In genomic region chr7:19392246-19392645, GRCh38 we compare ENCODE assay signal across 17 cellular contexts.
A peak's percentile ranks its signal among the peaks of the same experiment; 100 is the strongest.
DNase-seq lines count a peak whose midpoint lies in the region; ATAC-seq and TF ChIP-seq lines count a peak whose summit lies in the region.
"Had no signal": no experiment of that assay in that cellular context is flagged by ENCODE, and none has a peak within 500 bp of the region (broad histone marks: within the 10 kb centered on the region; RNA-seq: fewer than 3 reads in every experiment).

No MANE protein-coding gene starts in this region.

- H3K18ac ChIP-seq in mesenchymal stem cell (ENCODE audit: low read depth in 1 of 2, low read length in 2 of 2): no peak overlapping the region

- H3K4me1 ChIP-seq in mammary epithelial cell (ENCODE audit: insufficient read depth, low read length): no peaks in the 10 kb centered on the region
- H3K4me1 ChIP-seq in mesenchymal stem cell (ENCODE audit: control insufficient read depth, insufficient read depth, low read depth, low read length): peaks cover 3% of the 10 kb centered on the region
- H3K4me1 ChIP-seq: gastroesophageal sphincter, transverse colon had no signal

- H2BK15ac ChIP-seq in mesenchymal stem cell (ENCODE audit: low read depth, poor library complexity, severe bottlenecking): no peak overlapping the region

- CTCF ChIA-PET in BJ (lab: Yijun Ruan, JAX): no interaction called here
- CTCF ChIA-PET in mammary epithelial cell (lab: Charles Lee; ENCODE audit: low non-redundant PET): no interaction called here

- no peaks in the 10 kb centered on the region for H4K20me1 ChIP-seq in mammary epithelial cell (ENCODE audit: insufficient read depth, low read length)

- H2BK120ac ChIP-seq in mesenchymal stem cell (ENCODE audit: low read depth, low read length): no peak overlapping the region

- H3K36me3 ChIP-seq in BJ (ENCODE audit: control insufficient read depth, insufficient read depth, low read length) (no peaks in the 10 kb centered on the region), mammary epithelial cell (ENCODE audit: insufficient read depth, low read length) (no peaks in the 10 kb centered on the region), mesenchymal stem cell (ENCODE audit: control insufficient read depth in 1 of 2, insufficient read depth in 2 of 2, low read depth in 1 of 2, low read length in 2 of 2) (no peaks in the 10 kb centered on the region)
- H3K36me3 ChIP-seq: gastroesophageal sphincter, transverse colon had no signal

- no peak overlapping the region for H3K4me3 ChIP-seq in BJ (ENCODE audit: low read depth, low read length)
- H3K4me3 ChIP-seq in mammary epithelial cell (replicated peaks in 1 of 3; ENCODE audit: insufficient read depth in 1 of 3, low read depth in 2 of 3, low read length in 3 of 3): no peak overlapping the region
- H3K4me3 ChIP-seq in mesenchymal stem cell (ENCODE audit: insufficient read depth in 1 of 2, low read depth in 1 of 2, low read length in 2 of 2): no peak overlapping the region
- H3K4me3 ChIP-seq: gastroesophageal sphincter, SK-N-MC, transverse colon had no signal

- no peak overlapping the region for H3K14ac ChIP-seq in mesenchymal stem cell (ENCODE audit: low read length in 2 of 2)

- intact Hi-C loops in mammary epithelial cell (cut with micrococcal nuclease): no loop called here

- H2BK12ac ChIP-seq in mesenchymal stem cell (ENCODE audit: low read length in 2 of 2): no peak overlapping the region

- dilution Hi-C loops in mammary epithelial cell (cut with HindIII; ENCODE audit: low sequenced_read_pairs): no loop called here

- H3K9me3 ChIP-seq in mammary epithelial cell (replicated peaks; ENCODE audit: insufficient read depth, low read length): no peaks in the 10 kb centered on the region
- H3K9me3 ChIP-seq in mesenchymal stem cell (ENCODE audit: control insufficient read depth, low read length): no peaks in the 10 kb centered on the region
- H3K9me3 ChIP-seq: transverse colon had no signal

- in situ Hi-C loops in mammary epithelial cell (cut with MboI; ENCODE audit: low sequenced_read_pairs in 2 of 2): no loop called here

- peak; percentile 18 for DNase-seq in BJ (ENCODE audit: low read depth)
- peak; percentile 88 for DNase-seq in M059J (ENCODE audit: low read depth)
- DNase-seq in mammary epithelial cell: peak; percentile 64
- DNase-seq in mesenchymal stem cell: no peak
- DNase-seq in NCI-H524 (lab: John Stamatoyannopoulos, UW): no peak
- no peak for DNase-seq in NOMO-1 (lab: John Stamatoyannopoulos, UW; ENCODE audit: unreplicated experiment in 2 of 2)
- DNase-seq: activated CD4-positive, alpha-beta memory T cell treated with anti-CD3 and anti-CD28 coated beads for 36 hours; activated effector memory CD4-positive, alpha-beta T cell treated with Interleukin-2 at 50 U/mL for 16 hours; AML-193; effector CD4-positive, alpha-beta T cell; NCI-H1105 treated with DMSO at 0.1 percent for 48 hours; transverse colon had no signal

- H3K79me1 ChIP-seq in mesenchymal stem cell (replicated peaks; ENCODE audit: low read length, poor library complexity, severe bottlenecking): no peaks in the 10 kb centered on the region

- 36% methylated on average over 3 of the region's 3 CpGs for WGBS in mammary epithelial cell (ENCODE audit: low coverage, missing lambda C conversion rate)
- WGBS in mesenchymal stem cell: 73% methylated on average over 3 of the region's 3 CpGs

- no peak overlapping the region for H4K8ac ChIP-seq in mesenchymal stem cell (ENCODE audit: low read length)

- no peaks in the 10 kb centered on the region for H3K27me3 ChIP-seq in BJ (ENCODE audit: control insufficient read depth, insufficient read depth, low read length)
- H3K27me3 ChIP-seq in mammary epithelial cell (ENCODE audit: insufficient read depth, low read length): no peaks in the 10 kb centered on the region
- no peaks in the 10 kb centered on the region for H3K27me3 ChIP-seq in mesenchymal stem cell (ENCODE audit: control insufficient read depth in 1 of 2, insufficient read depth in 1 of 2, low read length in 2 of 2)
- H3K27me3 ChIP-seq: gastroesophageal sphincter, transverse colon had no signal

- no peak overlapping the region for H2AK5ac ChIP-seq in mesenchymal stem cell (ENCODE audit: low read length, severe bottlenecking)

- H3K4me2 ChIP-seq in mammary epithelial cell (ENCODE audit: insufficient read depth, low read depth, low read length): no peak overlapping the region
- no peak overlapping the region for H3K4me2 ChIP-seq in mesenchymal stem cell (ENCODE audit: low read length, poor library complexity, severe bottlenecking)

- no peak overlapping the region for H2BK5ac ChIP-seq in mesenchymal stem cell (ENCODE audit: low read depth, low read length, poor library complexity, severe bottlenecking)

- H3K79me2 ChIP-seq in mammary epithelial cell (ENCODE audit: insufficient read depth, low read length): no peaks in the 10 kb centered on the region

- no peak for ATAC-seq in HG02610 (IDR thresholded peaks at IDR 0.05; ENCODE audit: unreplicated experiment)
- no peak for ATAC-seq in HG03196 (IDR thresholded peaks at IDR 0.05; ENCODE audit: unreplicated experiment)
- ATAC-seq: gastroesophageal sphincter; stimulated activated effector memory CD8-positive, alpha-beta T cell treated with anti-CD3 and anti-CD28 coated beads, Interleukin-12 subunit alpha, Interleukin-12 subunit beta, amount 100 ng/mL, for 72 hours had no signal

- no peak overlapping the region for H3K23ac ChIP-seq in mesenchymal stem cell (ENCODE audit: low read length in 2 of 2)

- no peak overlapping the region for H3K9ac ChIP-seq in mammary epithelial cell (ENCODE audit: insufficient read depth, low read length)
- no peak overlapping the region for H3K9ac ChIP-seq in mesenchymal stem cell (ENCODE audit: low read length)

- H3K27ac ChIP-seq in mammary epithelial cell (ENCODE audit: insufficient read depth, low read depth, low read length) (no peak overlapping the region), mesenchymal stem cell (ENCODE audit: low read length, poor library complexity, severe bottlenecking) (peak overlapping the region; percentile 77)
- H3K27ac ChIP-seq: gastroesophageal sphincter, SK-N-MC, transverse colon had no signal

- no peak overlapping the region for H4K91ac ChIP-seq in mesenchymal stem cell (ENCODE audit: low read length)

- H2AFZ ChIP-seq in mammary epithelial cell (ENCODE audit: low read depth, low read length): no peak overlapping the region
- no peak overlapping the region for H2AFZ ChIP-seq in mesenchymal stem cell (ENCODE audit: low read depth, low read length)

- no peak overlapping the region for H3K4ac ChIP-seq in mesenchymal stem cell (ENCODE audit: low read depth in 1 of 2, low read length in 2 of 2)

- TF ChIP-seq CTCF in BJ (IDR thresholded peaks at IDR 0.05; ENCODE audit: insufficient read depth, low read depth, low read length) (no peak), mammary epithelial cell (conservative IDR thresholded peaks at IDR 0.05 in 1 of 2, IDR thresholded peaks at IDR 0.05 in 1 of 2; ENCODE audit: extremely low read depth in 1 of 2, insufficient read depth in 1 of 2, low read depth in 1 of 2, low read length in 2 of 2) (no peak)

- POLR2A ChIA-PET in BJ (lab: Charles Lee): no interaction called here

- BruUV-seq in mammary epithelial cell (replicated peaks; lab: Mats Ljungman, UMichigan): no TSS peak

Comparison
In these comparisons a context has a peak if more than half of its experiments do, and no peak if none do; other contexts are left out.
1. DNase-seq: peak in BJ (single experiment), M059J (single experiment) and mammary epithelial cell (single experiment); none in mesenchymal stem cell (single experiment), NCI-H524 (0 of 2) and NOMO-1 (0 of 2).